Comparison of ENCODE assay signal across 33 cellular contexts in genomic region chr6:69627625-69628024, GRCh38.
DNase-seq lines count a peak whose midpoint lies in the region; ATAC-seq, FAIRE-seq and TF ChIP-seq lines count a peak whose summit lies in the region.
"Had no signal": no experiment of that assay in that cellular context is flagged by ENCODE, and none has a peak within 500 bp of the region (broad histone marks: within the 10 kb centered on the region; RNA-seq: fewer than 3 reads in every experiment).

No MANE protein-coding gene starts in this region.

- intact Hi-C loops in HepG2 (cut with micrococcal nuclease; ENCODE audit: unreplicated experiment): no loop called here
- intact Hi-C loops in right lobe of liver (cut with DNase I): no loop called here
- intact Hi-C loops in IMR-90 (cut with micrococcal nuclease): no loop called here
- intact Hi-C loops in K562 (cut with micrococcal nuclease): no loop called here

- H3K79me2 ChIP-seq in HepG2 (ENCODE audit: insufficient read depth, low read length) (no peaks in the 10 kb centered on the region), K562 (ENCODE audit: control insufficient read depth, insufficient read depth, low read length) (no peaks in the 10 kb centered on the region)

- ATAC-seq in HepG2 (no peak), right lobe of liver (no peak), IMR-90 (ENCODE audit: low read depth) (no peak), K562 (no peak)
- ATAC-seq: A549; CD8-positive, alpha-beta T cell had no signal

- CTCF ChIA-PET in HepG2 (lab: Yijun Ruan, JAX; ENCODE audit: low intra/inter-chr PET ratio, low total read pairs) (no interaction called here), IMR-90 (lab: Yijun Ruan, JAX) (no interaction called here), K562 (lab: Yijun Ruan, JAX; ENCODE audit: low intra/inter-chr PET ratio) (no interaction called here)

- dilution Hi-C loops in IMR-90 (cut with HindIII; ENCODE audit: low sequenced_read_pairs, unreplicated experiment): no loop called here

- H3K4me3 ChIP-seq in HepG2 (replicated peaks in 1 of 3; ENCODE audit: insufficient read depth in 1 of 3, low read depth in 2 of 3, low read length in 3 of 3) (no peak overlapping the region), right lobe of liver (no peak overlapping the region), IMR-90 (ENCODE audit: insufficient read depth, low read depth, low read length) (no peak overlapping the region), K562 (no peak overlapping the region)
- H3K4me3 ChIP-seq: A549; BLaER1; BLaER1 treated with 17β-estradiol and CSF1 and Interleukin-3, amounts not matched to agents 10 nM and 100 nM had no signal

- no peak overlapping the region for H2AK9ac ChIP-seq in IMR-90 (replicated peaks; ENCODE audit: low read depth, low read length, poor library complexity)

- H3K27me3 ChIP-seq in HepG2 (ENCODE audit: control insufficient read depth in 1 of 2, insufficient read depth in 2 of 2, low read length in 2 of 2) (no peaks in the 10 kb centered on the region), right lobe of liver (no peaks in the 10 kb centered on the region), IMR-90 (ENCODE audit: control insufficient read depth, insufficient read depth, low read length) (no peaks in the 10 kb centered on the region), K562 (ENCODE audit: control insufficient read depth in 2 of 2, insufficient read depth in 2 of 2, low read length in 2 of 2) (peaks cover 0 to 4% of the 10 kb centered on the region in 2 experiments; a peak in 1 of 5 replicates)
- H3K27me3 ChIP-seq: BE2C; BLaER1; BLaER1 treated with 17β-estradiol and CSF1 and Interleukin-3, amounts not matched to agents 10 nM and 100 nM had no signal

- H3K79me1 ChIP-seq in IMR-90 (ENCODE audit: low read depth in 1 of 2, low read length in 2 of 2): no peaks in the 10 kb centered on the region

- TF ChIP-seq EP300 in HepG2 (IDR thresholded peaks at IDR 0.05; ENCODE audit: low read depth in 2 of 2, low read length in 2 of 2) (no peak), HepG2 (CRISPR knock-in tag; IDR thresholded peaks at IDR 0.05; ENCODE audit: borderline replicate concordance) (no peak), K562 (IDR thresholded peaks at IDR 0.05; ENCODE audit: low read length) (no peak)

- no peak for TF ChIP-seq RAD21 in HepG2 (CRISPR knock-in tag; IDR thresholded peaks at IDR 0.05)
- no peak for TF ChIP-seq RAD21 in IMR-90 (IDR thresholded peaks at IDR 0.05; ENCODE audit: low read length)
- no peak for TF ChIP-seq RAD21 in K562 (CRISPR knock-in tag; conservative IDR thresholded peaks at IDR 0.05 in 1 of 2, IDR thresholded peaks at IDR 0.05 in 1 of 2)

- H3K9me3 ChIP-seq in HepG2 (ENCODE audit: low read length): no peaks in the 10 kb centered on the region
- H3K9me3 ChIP-seq in right lobe of liver: no peaks in the 10 kb centered on the region
- H3K9me3 ChIP-seq in IMR-90 (ENCODE audit: control insufficient read depth, insufficient read depth, low read length): no peaks in the 10 kb centered on the region
- no peaks in the 10 kb centered on the region for H3K9me3 ChIP-seq in K562 (replicated peaks; ENCODE audit: control insufficient read depth, insufficient read depth, low read depth, low read length)
- H3K9me3 ChIP-seq: A549, BLaER1, Caco-2 had no signal

- no peak overlapping the region for H4K8ac ChIP-seq in IMR-90 (ENCODE audit: low read depth in 2 of 2, low read length in 2 of 2)

- H4K91ac ChIP-seq in IMR-90 (ENCODE audit: insufficient read depth, low read depth, low read length): no peak overlapping the region

- TF ChIP-seq CTCF in HepG2 (CRISPR knock-in tag; IDR thresholded peaks at IDR 0.05) (no peak), right lobe of liver (IDR thresholded peaks at IDR 0.05) (no peak), IMR-90 (conservative IDR thresholded peaks at IDR 0.05; ENCODE audit: low read depth, low read length) (no peak), K562 (IDR thresholded peaks at IDR 0.05 in 2 of 3, conservative IDR thresholded peaks at IDR 0.05 in 1 of 3; ENCODE audit: insufficient read depth in 2 of 3, low read depth in 1 of 3, low read length in 3 of 3) (no peak)

- FAIRE-seq in HepG2 (lab: Jason Lieb, UNC) (no peak), K562 (lab: Jason Lieb, UNC) (no peak)
- FAIRE-seq: A204.1, A549, D721Med had no signal

- H2BK5ac ChIP-seq in IMR-90 (ENCODE audit: low read depth, low read length, poor library complexity, severe bottlenecking): no peak overlapping the region

- 0% methylated on average over 1 of the region's 1 CpG for WGBS in HepG2 (ENCODE audit: low lambda C conversion rate)
- WGBS in right lobe of liver (ENCODE audit: insufficient coverage, low coverage, low lambda C conversion rate, missing lambda C conversion rate): 33% methylated on average over 1 of the region's 1 CpG
- no CpG with 5 or more reads among the region's 1 CpG for WGBS in IMR-90 (ENCODE audit: extremely low coverage in 2 of 2, insufficient read length in 1 of 2), 2 experiments
- 0% methylated on average over 1 of the region's 1 CpG for WGBS in K562 (ENCODE audit: insufficient coverage, low coverage, missing lambda C conversion rate)

- H2BK20ac ChIP-seq in IMR-90 (ENCODE audit: low read depth, low read length): no peak overlapping the region

- H3K27ac ChIP-seq in HepG2 (ENCODE audit: extremely low read length, insufficient read depth, low read length) (no peak overlapping the region), right lobe of liver (no peak overlapping the region), IMR-90 (ENCODE audit: insufficient read depth, low read length) (no peak overlapping the region), K562 (ENCODE audit: extremely low read depth, low read depth, low read length) (no peak overlapping the region)
- H3K27ac ChIP-seq: 22Rv1; A549; BLaER1; BLaER1 treated with 17β-estradiol and CSF1 and Interleukin-3, amounts not matched to agents 10 nM and 100 nM; C4-2B had no signal

- H4K20me1 ChIP-seq in HepG2 (ENCODE audit: insufficient read depth, low read length) (no peaks in the 10 kb centered on the region), IMR-90 (ENCODE audit: insufficient read depth, low read length) (no peaks in the 10 kb centered on the region), K562 (replicated peaks; ENCODE audit: control insufficient read depth, insufficient read depth, low read length) (no peaks in the 10 kb centered on the region)
- H4K20me1 ChIP-seq: BLaER1; BLaER1 treated with 17β-estradiol and CSF1 and Interleukin-3, amounts not matched to agents 10 nM and 100 nM had no signal

- H2AK5ac ChIP-seq in IMR-90 (ENCODE audit: low read depth, low read length): no peak overlapping the region

- H2BK15ac ChIP-seq in IMR-90 (ENCODE audit: low read depth, low read length): no peak overlapping the region

- H3K23ac ChIP-seq in IMR-90 (ENCODE audit: low read depth, low read length): no peak overlapping the region

- TF ChIP-seq POLR2A in HepG2 (IDR thresholded peaks at IDR 0.05; ENCODE audit: insufficient read depth in 1 of 2, low read depth in 2 of 2, low read length in 2 of 2) (no peak), right lobe of liver (IDR thresholded peaks at IDR 0.05) (no peak), IMR-90 (IDR thresholded peaks at IDR 0.05; ENCODE audit: low read depth, low read length) (no peak), K562 (conservative IDR thresholded peaks at IDR 0.05) (no peak)

- no peak overlapping the region for H3K4me2 ChIP-seq in HepG2 (ENCODE audit: low read depth, low read length)
- H3K4me2 ChIP-seq in IMR-90 (ENCODE audit: low read depth, low read length): no peak overlapping the region
- H3K4me2 ChIP-seq in K562 (ENCODE audit: insufficient read depth, low read length): no peak overlapping the region
- H3K4me2 ChIP-seq: A549; BLaER1; BLaER1 treated with 17β-estradiol and CSF1 and Interleukin-3, amounts not matched to agents 10 nM and 100 nM had no signal

- H3K9me1 ChIP-seq in IMR-90 (ENCODE audit: insufficient read depth, low read length): no peaks in the 10 kb centered on the region
- no peaks in the 10 kb centered on the region for H3K9me1 ChIP-seq in K562 (ENCODE audit: control insufficient read depth, insufficient read depth, low read length)

- H3K4ac ChIP-seq in IMR-90 (ENCODE audit: low read depth, low read length): no peak overlapping the region

- in situ Hi-C loops in HepG2 (cut with HindIII; ENCODE audit: extremely low pct_ligation_motif_present, low pct_unique_long_range_greater_than_20kb): no loop called here
- in situ Hi-C loops in IMR-90 (cut with MboI; ENCODE audit: low sequenced_read_pairs): no loop called here
- in situ Hi-C loops in K562 (cut with MboI): no loop called here

- H3K56ac ChIP-seq in IMR-90 (ENCODE audit: extremely low read depth, insufficient read depth, low read length): no peak overlapping the region

- H3K9ac ChIP-seq in HepG2 (ENCODE audit: insufficient read depth, low read depth, low read length) (no peak overlapping the region), IMR-90 (ENCODE audit: low read depth, low read length) (no peak overlapping the region), K562 (ENCODE audit: insufficient read depth in 1 of 2, low read depth in 2 of 2, low read length in 2 of 2) (no peak overlapping the region)
- H3K9ac ChIP-seq: BLaER1; BLaER1 treated with 17β-estradiol and CSF1 and Interleukin-3, amounts not matched to agents 10 nM and 100 nM had no signal

- H2AFZ ChIP-seq in HepG2 (ENCODE audit: low read length) (no peak overlapping the region), IMR-90 (replicated peaks; ENCODE audit: low read length, poor library complexity) (no peak overlapping the region), K562 (ENCODE audit: low read depth, low read length) (no peak overlapping the region)

- H4K5ac ChIP-seq in IMR-90 (ENCODE audit: low read depth, low read length): no peak overlapping the region

- no peak overlapping the region for H3K18ac ChIP-seq in IMR-90 (ENCODE audit: low read depth, low read length)

- H3K4me1 ChIP-seq in HepG2 (ENCODE audit: insufficient read depth, low read length) (no peaks in the 10 kb centered on the region), right lobe of liver (no peaks in the 10 kb centered on the region), IMR-90 (ENCODE audit: control insufficient read depth, insufficient read depth, low read length) (no peaks in the 10 kb centered on the region), K562 (replicated peaks in 1 of 2; ENCODE audit: control insufficient read depth in 2 of 2, insufficient read depth in 2 of 2, low read length in 2 of 2) (no peaks in the 10 kb centered on the region)
- H3K4me1 ChIP-seq: A549 had no signal

- H2BK120ac ChIP-seq in IMR-90 (ENCODE audit: low read depth, low read length): no peak overlapping the region

- H3K36me3 ChIP-seq in HepG2 (replicated peaks in 1 of 2; ENCODE audit: control insufficient read depth in 1 of 2, insufficient read depth in 2 of 2, low read length in 2 of 2) (no peaks in the 10 kb centered on the region), right lobe of liver (no peaks in the 10 kb centered on the region), IMR-90 (ENCODE audit: control insufficient read depth, insufficient read depth, low read length) (no peaks in the 10 kb centered on the region), K562 (ENCODE audit: control insufficient read depth, insufficient read depth, low read length) (no peaks in the 10 kb centered on the region)
- H3K36me3 ChIP-seq: BE2C; BLaER1; BLaER1 treated with 17β-estradiol and CSF1 and Interleukin-3, amounts not matched to agents 10 nM and 100 nM had no signal

- DNase-seq in HepG2 (ENCODE audit: low spot score): no peak
- DNase-seq in right lobe of liver: no peak
- DNase-seq in IMR-90: no peak
- DNase-seq in K562 (ENCODE audit: extremely low read depth in 1 of 4, low spot score in 3 of 4): no peak
- no peak for DNase-seq in NCI-H1105 treated with DMSO at 0.1 percent for 48 hours (lab: John Stamatoyannopoulos, UW)
- DNase-seq in T-helper 9 cell: no peak
- DNase-seq: 8988T; ACHN; AML-193; BE2C; C1 segment of cervical spinal cord; Caco-2; Calu3; CD4-positive, alpha-beta memory T cell; CD4-positive, alpha-beta T cell; CD4-positive, CD25-positive, alpha-beta regulatory T cell; CD8-positive, alpha-beta memory T cell; CD8-positive, alpha-beta T cell; COR-L47; DMS 273 treated with DMSO at 0.1 percent for 48 hours; DMS153; DMS53; DMS79; DMS79 treated with DMSO at 0.1 percent for 48 hours; DND-41; EL had no signal

- no peak overlapping the region for H3K14ac ChIP-seq in IMR-90 (replicated peaks; ENCODE audit: low read depth, low read length)

- BruUV-seq in HepG2 (replicated peaks; lab: Mats Ljungman, UMichigan) (no TSS peak), IMR-90 (replicated peaks; lab: Mats Ljungman, UMichigan) (no TSS peak), K562 (replicated peaks; lab: Mats Ljungman, UMichigan) (no TSS peak)

- POLR2A ChIA-PET in HepG2 (lab: Yijun Ruan, JAX) (no interaction called here), IMR-90 (lab: Charles Lee; ENCODE audit: unreplicated experiment) (no interaction called here), K562 (lab: Yijun Ruan, JAX) (no interaction called here)

Comparison
In these comparisons a context has a peak if more than half of its experiments do, and no peak if none do; other contexts are left out.
1. Of the 241 proteins assayed by ChIP-seq in both HepG2 and K562: peak only in HepG2: CEBPB; only in K562: CEBPG; in both: none; in neither: 238; mixed calls (peak in some experiments, not most) for 1.